10 cellular contexts compared by ENCODE assay signal in genomic region chr9:127884427-127884911, GRCh38. TPM values are rescaled to one million over a fixed set of nuclear protein-coding genes. Genes with fewer than 3 reads are reported as not detected.
A peak's percentile ranks its signal among the peaks of the same experiment; 100 is the strongest.
DNase-seq lines count a peak whose midpoint lies in the region; TF ChIP-seq lines count a peak whose summit lies in the region.
"Had no signal": no experiment of that assay in that cellular context is flagged by ENCODE, and none has a peak within 500 bp of the region (broad histone marks: within the 10 kb centered on the region; RNA-seq: fewer than 3 reads in every experiment).

No MANE protein-coding gene starts in this region.

- H3K36me3 ChIP-seq in sigmoid colon (peaks cover 22 to 41% (median 27%) of the 10 kb centered on the region in 4 donors), esophagus squamous epithelium (peaks cover 11 to 58% (median 22%) of the 10 kb centered on the region in 3 donors), Caco-2 (ENCODE audit: control insufficient read depth, insufficient read depth, low read length) (0 out of 2 replicates have a peak, but pooled peaks cover 3% of the 10 kb centered on the region)

- DNase-seq in G401 (ENCODE audit: low spot score) (peak; percentile 51), NCI-H345 (lab: John Stamatoyannopoulos, UW) (peak; percentile 80), chondrocyte (ENCODE audit: low spot score) (peak; percentile 82), sigmoid colon (peak; percentile 70), NCI-H226 (no peak), esophagus squamous epithelium (lab: John Stamatoyannopoulos, UW) (no peak), AG08395 (ENCODE audit: low spot score) (no peak), Caco-2 (no peak)
- DNase-seq: stimulated activated naive CD4-positive, alpha-beta T cell treated with Interleukin-2 at 50 U/mL for 16 hours had no signal

- H3K27me3 ChIP-seq in sigmoid colon (no peaks in the 10 kb centered on the region), esophagus squamous epithelium (no peaks in the 10 kb centered on the region), Caco-2 (replicated peaks; ENCODE audit: control insufficient read depth, insufficient read depth, low read length) (no peaks in the 10 kb centered on the region)

- in situ Hi-C loops in G401 (cut with HindIII; ENCODE audit: low sequenced_read_pairs): no loop called here

- intact Hi-C loops in sigmoid colon (cut with DNase I) (no loop called here), esophagus squamous epithelium (cut with DNase I) (no loop called here), Caco-2 (cut with micrococcal nuclease; ENCODE audit: unreplicated experiment) (no loop called here)

- WGBS in sigmoid colon, 2 donors: 28 to 44% methylated on average over 11 of the region's 11 CpGs
- 56 to 71% methylated on average over 8 to 9 of the region's 11 CpGs for WGBS in esophagus squamous epithelium, 2 donors

- H3K9me3 Mint-ChIP-seq in chondrocyte (ENCODE audit: low read depth) (no peaks in the 10 kb centered on the region), Caco-2 (ENCODE audit: unreplicated experiment) (no peaks in the 10 kb centered on the region)

- no TSS peak for BruUV-seq in Caco-2 (replicated peaks; lab: Mats Ljungman, UMichigan)

- H3K36me3 Mint-ChIP-seq in chondrocyte (ENCODE audit: low read depth) (peaks cover 15% of the 10 kb centered on the region), Caco-2 (ENCODE audit: insufficient read depth, unreplicated experiment) (peaks cover 13% of the 10 kb centered on the region)

- CTCF ChIA-PET in Caco-2 (lab: Charles Lee): no interaction called here

- H3K4me3 ChIP-seq in sigmoid colon (no peak overlapping the region), esophagus squamous epithelium (no peak overlapping the region), Caco-2 (ENCODE audit: low read depth, low read length) (no peak overlapping the region)

- H3K4me1 Mint-ChIP-seq in chondrocyte (ENCODE audit: low read depth): peaks cover 24% of the 10 kb centered on the region
- H3K4me1 Mint-ChIP-seq in Caco-2 (ENCODE audit: low read depth, unreplicated experiment): no peaks in the 10 kb centered on the region

- H3K27ac Mint-ChIP-seq in chondrocyte (ENCODE audit: unreplicated experiment): peak overlapping the region; percentile 87
- H3K27ac Mint-ChIP-seq in Caco-2 (ENCODE audit: unreplicated experiment): no peak overlapping the region

- TF ChIP-seq CTCF in chondrocyte (IDR thresholded peaks at IDR 0.05): no peak
- TF ChIP-seq CTCF in sigmoid colon (IDR thresholded peaks at IDR 0.05): no peak
- TF ChIP-seq CTCF in esophagus squamous epithelium (IDR thresholded peaks at IDR 0.05): no peak
- TF ChIP-seq CTCF in Caco-2 (IDR thresholded peaks at IDR 0.05; ENCODE audit: insufficient read depth in 1 of 2, low read depth in 1 of 2, low read length in 1 of 2, severe bottlenecking in 1 of 2, unreplicated experiment in 1 of 2): no peak

- no peak overlapping the region for H3K27ac ChIP-seq in sigmoid colon
- peak overlapping the region in 1 of 4 donors; percentile 19 for H3K27ac ChIP-seq in esophagus squamous epithelium
- H3K27ac ChIP-seq: parathyroid adenoma had no signal

- TF ChIP-seq POLR2A in sigmoid colon (IDR thresholded peaks at IDR 0.05) (no peak), esophagus squamous epithelium (IDR thresholded peaks at IDR 0.05) (no peak)

- H3K9me3 ChIP-seq in sigmoid colon (no peaks in the 10 kb centered on the region), esophagus squamous epithelium (no peaks in the 10 kb centered on the region), Caco-2 (no peaks in the 10 kb centered on the region)

- TF ChIP-seq EP300 in sigmoid colon (IDR thresholded peaks at IDR 0.05): no peak

- POLR2A ChIA-PET in Caco-2 (lab: Charles Lee): interaction anchor here (0.5 kb wide), 1 partner anchor 32 kb away, joined by 7 read pairs; the partner anchor contains the start of gene ST6GALNAC4

- H3K4me1 ChIP-seq in sigmoid colon: peaks cover 0 to 4% (median 0%) of the 10 kb centered on the region in 4 donors
- peaks cover 0 to 25% (median 5%) of the 10 kb centered on the region in 3 donors for H3K4me1 ChIP-seq in esophagus squamous epithelium
- no peaks in the 10 kb centered on the region for H3K4me1 ChIP-seq in Caco-2

- H3K4me3 Mint-ChIP-seq in chondrocyte (ENCODE audit: unreplicated experiment): no peak overlapping the region
- no peak overlapping the region for H3K4me3 Mint-ChIP-seq in Caco-2 (ENCODE audit: unreplicated experiment)

- H3K27me3 Mint-ChIP-seq in chondrocyte (ENCODE audit: low read depth) (no peaks in the 10 kb centered on the region), Caco-2 (ENCODE audit: insufficient read depth, unreplicated experiment) (no peaks in the 10 kb centered on the region)

RNA-seq across cellular contexts. Expression of gene AK1, which starts 7.0 kb away (rescaled TPM):
- total RNA-seq in G401 (2014; rRNA removed; shearing (Covaris generic)): 46.4 and 62.6 TPM in 2 replicates
- total RNA-seq in chondrocyte (75.3 to 83.8 TPM (median 77.2 TPM) in 3 replicates), sigmoid colon (10 to 100 TPM; 28.8 to 73.2 (median 48.7) TPM), esophagus squamous epithelium (10 to 100 TPM; 11.1 to 36.1 (median 26.8) TPM), Caco-2 (2022) (39.2 and 41.5 TPM in 2 replicates)
- polyA plus RNA-seq in sigmoid colon: 100 to 1,000 TPM in 1 of 3 donors, 10 to 100 TPM in 2; 85.9 to 254 (median 85.9) TPM

RNA-seq across cellular contexts. Expression of gene ST6GALNAC6, which starts 14.9 kb away (rescaled TPM):
- total RNA-seq in G401 (2014; rRNA removed; shearing (Covaris generic)): 44.8 and 73.0 TPM in 2 replicates
- total RNA-seq in chondrocyte (45.5 to 54.3 TPM (median 47.5 TPM) in 3 replicates), sigmoid colon (100 to 1,000 TPM; 107 to 125 (median 114) TPM), esophagus squamous epithelium (10 to 100 TPM; 14.5 to 69.4 (median 26.1) TPM), Caco-2 (2022) (20.7 and 25.1 TPM in 2 replicates)
- 100 to 1,000 TPM in 1 of 3 donors, 10 to 100 TPM in 2; 35.6 to 112 (median 87.1) TPM for polyA plus RNA-seq in sigmoid colon

RNA-seq across cellular contexts. Expression of gene ENG, which starts 30.0 kb away (rescaled TPM):
- 2.6 and 4.4 TPM in 2 replicates for total RNA-seq in G401 (2014; rRNA removed; shearing (Covaris generic))
- 81.3 to 101 TPM (median 89.5 TPM) in 3 replicates for total RNA-seq in chondrocyte
- 10 to 100 TPM; 17.1 to 28.5 (median 20.6) TPM for total RNA-seq in sigmoid colon
- 10 to 100 TPM in 2 of 3 donors, 1 to 10 TPM in 1; 5.4 to 50.4 (median 25.7) TPM for polyA plus RNA-seq in sigmoid colon
- total RNA-seq in esophagus squamous epithelium: 10 to 100 TPM in 3 of 4 donors, 1 to 10 TPM in 1; 7.2 to 32.8 (median 18.0) TPM
- 0.18 and 0.53 TPM in 2 replicates for total RNA-seq in Caco-2 (2022)

RNA-seq across cellular contexts. Expression of gene ST6GALNAC4, which starts 32.4 kb away (rescaled TPM):
- total RNA-seq in G401 (2014; rRNA removed; shearing (Covaris generic)): 31.9 and 32.8 TPM in 2 replicates
- total RNA-seq in chondrocyte (22.2 to 25.5 TPM (median 24.4 TPM) in 3 replicates), sigmoid colon (10 to 100 TPM; 22.8 to 27.7 (median 25.5) TPM), esophagus squamous epithelium (10 to 100 TPM; 12.5 to 33.0 (median 23.8) TPM), Caco-2 (2022) (12.1 and 13.2 TPM in 2 replicates)
- 10 to 100 TPM; 25.2 to 51.1 (median 37.7) TPM for polyA plus RNA-seq in sigmoid colon

RNA-seq across cellular contexts. Expression of gene PIP5KL1, which starts 46.1 kb away (rescaled TPM):
- total RNA-seq in G401 (2014; rRNA removed; shearing (Covaris generic)): 0.68 and 23.4 TPM in 2 replicates
- 1.4 to 4.3 TPM (median 2.7 TPM) in 3 replicates for total RNA-seq in chondrocyte
- total RNA-seq in sigmoid colon: 1 to 10 TPM in 3 of 4 donors, under 1 TPM in 1; 0.16 to 4.2 (median 2.6) TPM
- polyA plus RNA-seq in sigmoid colon: 1 to 10 TPM in 1 of 3 donors, under 1 TPM in 1, not detected in 1; 0.70 to 1.8 TPM
- 1 to 10 TPM in 3 of 4 donors, not detected in 1; 3.1 to 4.6 (median 3.6) TPM for total RNA-seq in esophagus squamous epithelium
- 2.3 and 3.8 TPM in 2 replicates for total RNA-seq in Caco-2 (2022)

Comparison
In these comparisons a context has a peak if more than half of its experiments do, and no peak if none do; other contexts are left out.
1. DNase-seq: peak in G401 (single experiment), NCI-H345 (single experiment), chondrocyte (single experiment) and sigmoid colon (single experiment); none in NCI-H226 (single experiment), esophagus squamous epithelium (single experiment), AG08395 (single experiment) and Caco-2 (0 of 2).